ENCODE assay signal across 11 cellular contexts in genomic region chr18:35045121-35045520, GRCh38. TPM values are rescaled to one million over a fixed set of nuclear protein-coding genes. Genes with fewer than 3 reads are reported as not detected.
DNase-seq lines count a peak whose midpoint lies in the region; ATAC-seq, FAIRE-seq and TF ChIP-seq lines count a peak whose summit lies in the region.
"Had no signal": no experiment of that assay in that cellular context is flagged by ENCODE, and none has a peak within 500 bp of the region (broad histone marks: within the 10 kb centered on the region; RNA-seq: fewer than 3 reads in every experiment).

No MANE protein-coding gene starts in this region.

- H3K36me3 ChIP-seq in GM12878 (ENCODE audit: control insufficient read depth in 2 of 2, insufficient read depth in 2 of 2, low read length in 1 of 2) = no peaks in the 10 kb centered on the region
- H3K36me3 ChIP-seq in prostate gland = no peaks in the 10 kb centered on the region

- H3K4me1 Mint-ChIP-seq in T-helper 2 cell treated with Interferon-gamma antibody and Interleukin-4, amounts not matched to agents 5 μg/mL and 100 μg/mL, for 36 hours (ENCODE audit: low read depth) = peaks cover 69% of the 10 kb centered on the region
- H3K4me1 Mint-ChIP-seq in osteocyte (ENCODE audit: unreplicated experiment) = peaks cover 78% of the 10 kb centered on the region

- H3K36me3 Mint-ChIP-seq in T-helper 2 cell treated with Interferon-gamma antibody and Interleukin-4, amounts not matched to agents 5 μg/mL and 100 μg/mL, for 36 hours (ENCODE audit: low read depth) = peaks cover 5% of the 10 kb centered on the region
- peaks cover 3% of the 10 kb centered on the region for H3K36me3 Mint-ChIP-seq in osteocyte (ENCODE audit: unreplicated experiment)

- CTCF ChIA-PET in GM12878 (lab: Yijun Ruan, JAX) = interaction anchor here (1.2 to 3.2 kb wide), 3 partner anchors 18 to 98 kb away, joined by 3 to 26 read pairs (median 5); no protein-coding TSS in a partner anchor

- RAD21 ChIA-PET in GM12878 (lab: Charles Lee; ENCODE audit: unreplicated experiment) = interaction anchor here (1.0 to 6.1 kb wide), 5 partner anchors 13 to 1205 kb away, joined by 3 to 59 read pairs (median 4); no protein-coding TSS in a partner anchor

- no peak for DNase-seq in T-helper 2 cell treated with Interferon-gamma antibody and Interleukin-4, amounts not matched to agents 5 μg/mL and 100 μg/mL, for 36 hours (ENCODE audit: low spot score)
- DNase-seq in T-helper 2 cell = no peak
- DNase-seq in NAMALWA (ENCODE audit: low spot score) = peak; percentile 31
- no peak for DNase-seq in GM12878 (ENCODE audit: low read depth, low spot score)
- no peak for DNase-seq in osteocyte (ENCODE audit: extremely low spot score, unreplicated experiment)
- no peak for DNase-seq in stimulated activated CD4-positive, alpha-beta T cell treated with anti-CD3 and anti-CD28 coated beads, Interleukin-4, amount 100 ng/mL, for 1 hour
- no peak for DNase-seq in Ammon's horn (ENCODE audit: low spot score)
- DNase-seq in prostate gland (ENCODE audit: low spot score) = no peak
- DNase-seq: activated effector memory CD4-positive, alpha-beta T cell treated with anti-CD3 and anti-CD28 coated beads, Interleukin-2, amount 50 U/mL, for 16 hours; C1 segment of cervical spinal cord had no signal

- no peaks in the 10 kb centered on the region for H3K27me3 Mint-ChIP-seq in T-helper 2 cell treated with Interferon-gamma antibody and Interleukin-4, amounts not matched to agents 5 μg/mL and 100 μg/mL, for 36 hours (ENCODE audit: low read depth)
- H3K27me3 Mint-ChIP-seq in osteocyte (ENCODE audit: unreplicated experiment) = no peaks in the 10 kb centered on the region

- TF ChIP-seq CTCF in GM12878 (IDR thresholded peaks at IDR 0.05 in 2 of 3, conservative IDR thresholded peaks at IDR 0.05 in 1 of 3; ENCODE audit: control insufficient read depth in 2 of 3, extremely low read depth in 1 of 3, insufficient read depth in 1 of 3, low read depth in 3 of 3, low read length in 3 of 3) (no peak), osteocyte (IDR thresholded peaks at IDR 0.05) (no peak), prostate gland (IDR thresholded peaks at IDR 0.05) (no peak)

- POLR2A ChIA-PET in GM12878 (lab: Charles Lee) = interaction anchor here (0.6 to 2.7 kb wide), 5 partner anchors 15 to 452 kb away, joined by 3 to 9 read pairs (median 3); partner anchors contain the start of gene INO80C

- in situ Hi-C loops in GM12878 (cut with MboI) = no loop called here

- TF ChIP-seq POLR2A in GM12878 (IDR thresholded peaks at IDR 0.05; ENCODE audit: low read depth, low read length) (no peak), prostate gland (IDR thresholded peaks at IDR 0.05) (no peak)

- H3K27ac ChIP-seq in GM12878 (ENCODE audit: control insufficient read depth, insufficient read depth) (no peak overlapping the region; the same call in 1 of the 2 replicates), prostate gland (no peak overlapping the region)

- TF ChIP-seq EP300 in GM12878 (IDR thresholded peaks at IDR 0.05; ENCODE audit: borderline replicate concordance in 1 of 2, control insufficient read depth in 1 of 2, low read depth in 2 of 2, low read length in 2 of 2) = no peak

- H3K27me3 ChIP-seq in GM12878 (replicated peaks in 1 of 2; ENCODE audit: control insufficient read depth in 2 of 2, insufficient read depth in 2 of 2, low read length in 1 of 2) = no peaks in the 10 kb centered on the region
- no peaks in the 10 kb centered on the region for H3K27me3 ChIP-seq in prostate gland (replicated peaks; ENCODE audit: insufficient read depth)

- no peak for ATAC-seq in GM12878

- H3K27ac Mint-ChIP-seq in T-helper 2 cell treated with Interferon-gamma antibody and Interleukin-4, amounts not matched to agents 5 μg/mL and 100 μg/mL, for 36 hours = peak overlapping the region; percentile 91
- H3K27ac Mint-ChIP-seq in osteocyte (ENCODE audit: unreplicated experiment) = peak overlapping the region; percentile 87

- 80% methylated on average over 4 of the region's 4 CpGs for WGBS in GM12878 (ENCODE audit: insufficient coverage, insufficient replicate concordance, low lambda C conversion rate, missing lambda C conversion rate)
- WGBS in prostate gland = 53% methylated on average over 4 of the region's 4 CpGs

- no TSS peak for BruUV-seq in GM12878 (replicated peaks; lab: Mats Ljungman, UMichigan)

- SMC1A ChIA-PET in GM12878 (lab: Charles Lee; ENCODE audit: uncharacterized antibody, unreplicated experiment) = interaction anchor here (1.1 to 4.8 kb wide), 8 partner anchors 12 to 41 kb away, joined by 3 to 61 read pairs (median 4); no protein-coding TSS in a partner anchor

- intact Hi-C loops in GM12878 (cut with micrococcal nuclease; ENCODE audit: unreplicated experiment) (loop anchor here (10.0 kb wide), 2 partner anchors 300 to 570 kb away; partner anchors contain the start of gene ZNF24), prostate gland (cut with DNase I) (no loop called here)

- H3K9me3 Mint-ChIP-seq in T-helper 2 cell treated with Interferon-gamma antibody and Interleukin-4, amounts not matched to agents 5 μg/mL and 100 μg/mL, for 36 hours = no peaks in the 10 kb centered on the region
- no peaks in the 10 kb centered on the region for H3K9me3 Mint-ChIP-seq in osteocyte (ENCODE audit: unreplicated experiment)

- H4K20me1 ChIP-seq in GM12878 (ENCODE audit: control insufficient read depth, insufficient read depth) = no peaks in the 10 kb centered on the region

- H3K4me2 ChIP-seq in GM12878 (ENCODE audit: control insufficient read depth, insufficient read depth) = peak overlapping the region; percentile 18

- TF ChIP-seq RAD21 in GM12878 (IDR thresholded peaks at IDR 0.05; ENCODE audit: insufficient read depth, low read depth, low read length) = no peak

- H3K4me3 ChIP-seq in GM12878 (peak overlapping the region; percentile 63), prostate gland (no peak overlapping the region)

- no peaks in the 10 kb centered on the region; the same call in 2 of the 3 replicates for H3K9me3 ChIP-seq in GM12878 (replicated peaks; ENCODE audit: control insufficient read depth, insufficient read depth, low read length)
- H3K9me3 ChIP-seq in prostate gland = no peaks in the 10 kb centered on the region

- peak overlapping the region; percentile 73 for H3K4me3 Mint-ChIP-seq in T-helper 2 cell treated with Interferon-gamma antibody and Interleukin-4, amounts not matched to agents 5 μg/mL and 100 μg/mL, for 36 hours
- H3K4me3 Mint-ChIP-seq in osteocyte (ENCODE audit: unreplicated experiment) = peak overlapping the region; percentile 46

- H3K4me1 ChIP-seq in GM12878 (ENCODE audit: control insufficient read depth, insufficient read depth, low read length) (peaks cover 16% of the 10 kb centered on the region), prostate gland (replicated peaks) (no peaks in the 10 kb centered on the region)

- no peak for FAIRE-seq in GM12878 (lab: Jason Lieb, UNC)
- FAIRE-seq: frontal cortex had no signal

- no peak overlapping the region for H3K9ac ChIP-seq in GM12878 (ENCODE audit: control insufficient read depth, insufficient read depth, low read length)

- H3K79me2 ChIP-seq in GM12878 (ENCODE audit: control insufficient read depth, insufficient read depth, low read length) = peaks cover 73% of the 10 kb centered on the region

- H2AFZ ChIP-seq in GM12878 (ENCODE audit: control insufficient read depth, low read depth, low read length) = peak overlapping the region; percentile 15; the same call in 1 of the 2 replicates

TF ChIP-seq in GM12878, 131 proteins besides CTCF, POLR2A, EP300 and RAD21:
- TF ChIP-seq TARDBP (IDR thresholded peaks at IDR 0.05; ENCODE audit: borderline replicate concordance) = no peak

RNA-seq across cellular contexts. Expression of gene MAPRE2, which starts 3.9 kb away (rescaled TPM):
- 39.7 and 46.4 TPM in 2 replicates for total RNA-seq in GM12878 (2013; cell fraction: nucleolus; rRNA removed)
- total RNA-seq in GM12878 (2014; rRNA removed) = 20.9 and 22.4 TPM in 2 replicates
- total RNA-seq in GM12878 (2014; rRNA removed; fragmentation: Illumina TruSeq; extraction: Trizol) = 18.7 and 18.9 TPM in 2 replicates
- 23.9 and 27.9 TPM in 2 replicates for total RNA-seq in GM12878 (2021)
- 9.5 TPM for polyA plus RNA-seq in GM12878 (2011; ENCODE audit: low read depth)
- 50.6 and 63.4 TPM in 2 replicates for polyA plus RNA-seq in GM12878 (2011; rRNA removed)
- 30.0 and 31.6 TPM in 2 replicates for polyA plus RNA-seq in GM12878 (2011; cell fraction: cytosol; rRNA removed)
- 24.9 and 37.2 TPM in 2 replicates for polyA plus RNA-seq in GM12878 (2011; cell fraction: nucleus; rRNA removed)
- 11.7 and 13.4 TPM in 2 replicates for polyA plus RNA-seq in GM12878 (2012)
- polyA plus RNA-seq in GM12878 (2014; fragmentation: Illumina TruSeq; extraction: Trizol) = 28.5 and 39.8 TPM in 2 replicates
- polyA plus RNA-seq in GM12878 (2014; fragmentation: Nextera tagmentation; extraction: Ambion mirVana) = 10 to 100 TPM; 11.0 to 16.3 TPM
- polyA plus RNA-seq in GM12878 (2014; rRNA removed) = 26.7 and 32.3 TPM in 2 replicates
- 10 to 100 TPM; 24.0 to 25.0 TPM for polyA plus RNA-seq in GM12878 (2016; fragmentation: Nextera tagmentation; extraction: Ambion mirVana)
- 33.8 and 41.5 TPM in 2 replicates for polyA minus RNA-seq in GM12878 (2011; rRNA and poly(A)+ RNA removed)
- polyA minus RNA-seq in GM12878 (2011; cell fraction: cytosol; rRNA and poly(A)+ RNA removed) = 11.5 and 12.0 TPM in 2 replicates
- polyA minus RNA-seq in GM12878 (2011; cell fraction: nucleus; rRNA and poly(A)+ RNA removed) = 19.8 and 37.9 TPM in 2 replicates
- 49.8 and 50.0 TPM in 2 replicates for total RNA-seq in osteocyte
- total RNA-seq in prostate gland = 10 to 100 TPM; 16.1 to 17.2 TPM
